In genomic region chr11:115611343-115611742, GRCh38 we compare ENCODE assay signal across 18 cellular contexts.
A peak's percentile ranks its signal among the peaks of the same experiment; 100 is the strongest.
DNase-seq lines count a peak whose midpoint lies in the region; ATAC-seq and TF ChIP-seq lines count a peak whose summit lies in the region.
"Had no signal": no experiment of that assay in that cellular context is flagged by ENCODE, and none has a peak within 500 bp of the region (broad histone marks: within the 10 kb centered on the region; RNA-seq: fewer than 3 reads in every experiment).

No MANE protein-coding gene starts in this region.

- POLR2A ChIA-PET in WTC11 (lab: Charles Lee) = no interaction called here

- no peak for TF ChIP-seq CTCF in WTC11 (IDR thresholded peaks at IDR 0.05)
- no peak for TF ChIP-seq CTCF in endodermal cell (conservative IDR thresholded peaks at IDR 0.05)
- TF ChIP-seq CTCF in neural cell (IDR thresholded peaks at IDR 0.05; ENCODE audit: poor library complexity, severe bottlenecking) = no peak

- H3K4me3 ChIP-seq in H7 (ENCODE audit: insufficient read depth, low read depth, low read length) (no peak overlapping the region), endodermal cell (ENCODE audit: low read length) (no peak overlapping the region), neural cell (ENCODE audit: low read length) (no peak overlapping the region)

- no peak overlapping the region for H3K4me3 Mint-ChIP-seq in WTC11
- H3K4me3 Mint-ChIP-seq in endodermal cell = no peak overlapping the region
- H3K4me3 Mint-ChIP-seq: CD4-positive, CD25-positive, alpha-beta regulatory T cell; CD8-positive, alpha-beta memory T cell; H9 had no signal

- peak; percentile 25; the same call in 1 of the 2 replicates for ATAC-seq in WTC11

- H3K4me1 Mint-ChIP-seq in WTC11 (peaks cover 25% of the 10 kb centered on the region), endodermal cell (peaks cover 29% of the 10 kb centered on the region)
- H3K4me1 Mint-ChIP-seq: CD4-positive, CD25-positive, alpha-beta regulatory T cell; CD8-positive, alpha-beta memory T cell had no signal

- H3K79me2 ChIP-seq in neural cell (replicated peaks; ENCODE audit: insufficient read depth, low read length) = no peaks in the 10 kb centered on the region

- H3K9me3 ChIP-seq in endodermal cell (ENCODE audit: control insufficient read depth, low read length) (no peaks in the 10 kb centered on the region), neural cell (ENCODE audit: low read length) (no peaks in the 10 kb centered on the region)
- H3K9me3 ChIP-seq: BE2C had no signal

- H3K4me2 ChIP-seq in neural cell (ENCODE audit: low read length) = no peak overlapping the region

- H4K20me1 ChIP-seq in neural cell (ENCODE audit: insufficient read depth) = no peaks in the 10 kb centered on the region

- no peaks in the 10 kb centered on the region for H3K9me2 ChIP-seq in neural cell (ENCODE audit: insufficient read depth, low read length)

- H3K36me3 Mint-ChIP-seq in WTC11 (no peaks in the 10 kb centered on the region), endodermal cell (ENCODE audit: low read depth) (no peaks in the 10 kb centered on the region)
- H3K36me3 Mint-ChIP-seq: CD4-positive, CD25-positive, alpha-beta regulatory T cell; CD8-positive, alpha-beta memory T cell had no signal

- H3K9me3 Mint-ChIP-seq in WTC11 (no peaks in the 10 kb centered on the region), endodermal cell (no peaks in the 10 kb centered on the region)
- H3K9me3 Mint-ChIP-seq: H9 had no signal

- CTCF ChIA-PET in WTC11 (lab: Charles Lee) = no interaction called here

- H2AFZ ChIP-seq in neural cell (ENCODE audit: low read depth, low read length) = peak overlapping the region; percentile 51

- H3K27me3 Mint-ChIP-seq in WTC11 (ENCODE audit: low read depth) (peaks cover 7% of the 10 kb centered on the region), endodermal cell (ENCODE audit: insufficient read depth) (peaks cover 31% of the 10 kb centered on the region)

- TF ChIP-seq RAD21 in neural cell (conservative IDR thresholded peaks at IDR 0.05) = no peak

- WGBS in endodermal cell (ENCODE audit: insufficient coverage in 1 of 2, insufficient read length in 1 of 2), 2 experiments = 64 to 84% methylated on average over 4 to 6 of the region's 6 CpGs

- H3K27ac ChIP-seq in endodermal cell (ENCODE audit: low read depth, low read length) (peak overlapping the region; percentile 33), neural cell (ENCODE audit: low read length) (peak overlapping the region; percentile 15)

- H3K27ac Mint-ChIP-seq in WTC11 = no peak overlapping the region
- no peak overlapping the region for H3K27ac Mint-ChIP-seq in endodermal cell
- H3K27ac Mint-ChIP-seq: CD4-positive, CD25-positive, alpha-beta regulatory T cell had no signal

- peaks cover 9% of the 10 kb centered on the region for H3K4me1 ChIP-seq in endodermal cell (ENCODE audit: control insufficient read depth, insufficient read depth, low read length)

- DNase-seq in H7 (peak; percentile 43), WTC11 (ENCODE audit: low spot score) (no peak), endodermal cell (no peak), NCI-H1048 (lab: John Stamatoyannopoulos, UW) (no peak), nucleus accumbens (lab: John Stamatoyannopoulos, UW) (no peak), middle frontal gyrus (ENCODE audit: extremely low spot score, low spot score) (no peak), iPS-NIHi7 (ENCODE audit: extremely low spot score) (no peak)
- DNase-seq: ACHN; BE2C; C1 segment of cervical spinal cord; CD4-positive, CD25-positive, alpha-beta regulatory T cell; CD8-positive, alpha-beta memory T cell; COR-L47; DMS 273 treated with DMSO at 0.1 percent for 48 hours; DMS53; GOT3; H9 had no signal

- H3K27me3 ChIP-seq in H7 (ENCODE audit: control insufficient read depth, insufficient read depth, low read length) = no peaks in the 10 kb centered on the region; the same call in 1 of the 2 replicates
- H3K27me3 ChIP-seq in endodermal cell (ENCODE audit: control insufficient read depth, insufficient read depth, low read length, poor library complexity, severe bottlenecking) = peaks cover 20% of the 10 kb centered on the region
- no peaks in the 10 kb centered on the region for H3K27me3 ChIP-seq in neural cell (ENCODE audit: insufficient read depth, low read depth, low read length)
- H3K27me3 ChIP-seq: BE2C had no signal

- no peak for TF ChIP-seq EP300 in neural cell (conservative IDR thresholded peaks at IDR 0.05; ENCODE audit: poor library complexity, severe bottlenecking)

- no peaks in the 10 kb centered on the region for H3K36me3 ChIP-seq in H7 (replicated peaks; ENCODE audit: control insufficient read depth, insufficient read depth, low read length)
- H3K36me3 ChIP-seq in endodermal cell (ENCODE audit: control insufficient read depth, insufficient read depth, low read length) = no peaks in the 10 kb centered on the region
- H3K36me3 ChIP-seq in neural cell (ENCODE audit: insufficient read depth, low read length) = no peaks in the 10 kb centered on the region
- H3K36me3 ChIP-seq: BE2C had no signal

- H3K9ac ChIP-seq in endodermal cell (ENCODE audit: extremely low read depth, low read length, poor library complexity, severe bottlenecking) (no peak overlapping the region), neural cell (ENCODE audit: low read length) (no peak overlapping the region)

- no peaks in the 10 kb centered on the region for H3F3A ChIP-seq in neural cell (ENCODE audit: insufficient read depth, low read length, poor library complexity, severe bottlenecking)

TF ChIP-seq in WTC11, 78 proteins besides CTCF, POLR2A, EP300 and RAD21 (continues in another document):
- TF ChIP-seq CBFB (CRISPR knock-in tag; IDR thresholded peaks at IDR 0.05; ENCODE audit: low read depth) = no peak
- TF ChIP-seq PRRX2 (CRISPR knock-in tag; IDR thresholded peaks at IDR 0.05) = no peak
- no peak for TF ChIP-seq FOXP4 (CRISPR knock-in tag; IDR thresholded peaks at IDR 0.05)
- no peak for TF ChIP-seq TCF7 (CRISPR knock-in tag; IDR thresholded peaks at IDR 0.05; ENCODE audit: low read depth)
- no peak for TF ChIP-seq SMAD4 (CRISPR knock-in tag; IDR thresholded peaks at IDR 0.05)
- no peak for TF ChIP-seq CREM (CRISPR knock-in tag; IDR thresholded peaks at IDR 0.05)

TF ChIP-seq in neural cell, 6 proteins besides CTCF, POLR2A, EP300 and RAD21:
- TF ChIP-seq SMC3 (conservative IDR thresholded peaks at IDR 0.05; ENCODE audit: poor library complexity) (no peak), POLR2AphosphoS5 (IDR thresholded peaks at IDR 0.05) (no peak), TAF1 (IDR thresholded peaks at IDR 0.05; ENCODE audit: low read depth) (no peak), MXI1 (conservative IDR thresholded peaks at IDR 0.05; ENCODE audit: poor library complexity, severe bottlenecking) (no peak), REST (IDR thresholded peaks at IDR 0.05; ENCODE audit: borderline replicate concordance) (no peak), EZH2 (IDR thresholded peaks at IDR 0.05; ENCODE audit: borderline replicate concordance, insufficient read depth, low read length, poor library complexity, severe bottlenecking) (no peak)
